Comparison of ENCODE assay signal across 2 cellular contexts in genomic region chr1:2523191-2523890, GRCh38.
A peak's percentile ranks its signal among the peaks of the same experiment; 100 is the strongest.
TF ChIP-seq lines count a peak whose summit lies in the region.

No MANE protein-coding gene starts in this region.

TF ChIP-seq in A549, 52 proteins besides CTCF, POLR2A, EP300 and RAD21:
- TF ChIP-seq PBX3 (IDR thresholded peaks at IDR 0.05) = no peak
- no peak for TF ChIP-seq HOXB5 (CRISPR knock-in tag; IDR thresholded peaks at IDR 0.05)
- no peak for TF ChIP-seq SMC3 (IDR thresholded peaks at IDR 0.05)
- no peak for TF ChIP-seq JUN (IDR thresholded peaks at IDR 0.05)
- TF ChIP-seq CHD2 (IDR thresholded peaks at IDR 0.05; ENCODE audit: low read length, partially characterized antibody) = no peak
- TF ChIP-seq HEYL (CRISPR knock-in tag; IDR thresholded peaks at IDR 0.05) = no peak
- TF ChIP-seq EHMT2 (IDR thresholded peaks at IDR 0.05; ENCODE audit: low read depth) = no peak
- TF ChIP-seq KDM5A (IDR thresholded peaks at IDR 0.05) = no peak
- no peak for TF ChIP-seq SREBF2 (IDR thresholded peaks at IDR 0.05)
- no peak for TF ChIP-seq HOXB13 (CRISPR knock-in tag; IDR thresholded peaks at IDR 0.05; ENCODE audit: low read depth)
- TF ChIP-seq HOXA7 (CRISPR knock-in tag; IDR thresholded peaks at IDR 0.05) = no peak
- TF ChIP-seq CEBPB (IDR thresholded peaks at IDR 0.05) = no peak
- TF ChIP-seq RCOR1 (IDR thresholded peaks at IDR 0.05; ENCODE audit: low read depth, low read length) = no peak
- TF ChIP-seq FOSL2 (IDR thresholded peaks at IDR 0.05) = no peak
- TF ChIP-seq FOSL2 (CRISPR knock-in tag; IDR thresholded peaks at IDR 0.05) = no peak
- TF ChIP-seq TP53 (CRISPR knock-in tag; IDR thresholded peaks at IDR 0.05) = no peak

TF ChIP-seq in liver, 16 proteins besides CTCF, POLR2A, EP300 and RAD21 (continued from another document):
- TF ChIP-seq ZBTB33 (IDR thresholded peaks at IDR 0.05) (no peak), FOXA2 (IDR thresholded peaks at IDR 0.05) (peak; percentile 10), NR2F2 (IDR thresholded peaks at IDR 0.05) (no peak), SP1 (IDR thresholded peaks at IDR 0.05) (peak; percentile 24), EGR1 (IDR thresholded peaks at IDR 0.05; ENCODE audit: low read depth in 2 of 2) (no peak), YY1 (IDR thresholded peaks at IDR 0.05) (no peak), FOXA1 (IDR thresholded peaks at IDR 0.05) (no peak), TAF1 (conservative IDR thresholded peaks at IDR 0.05) (no peak), REST (IDR thresholded peaks at IDR 0.05) (no peak), HNF4G (IDR thresholded peaks at IDR 0.05) (no peak), JUND (IDR thresholded peaks at IDR 0.05) (no peak)
